1 cellular context compared by ENCODE assay signal in genomic region chr12:24991209-24992049, GRCh38.
TF ChIP-seq lines count a peak whose summit lies in the region.

No MANE protein-coding gene starts in this region.

TF ChIP-seq in WTC11, 78 proteins besides CTCF, POLR2A, EP300 and RAD21 (continued from another document):
- TF ChIP-seq ZNF281 (CRISPR knock-in tag; IDR thresholded peaks at IDR 0.05) (no peak), ZSCAN18 (CRISPR knock-in tag; IDR thresholded peaks at IDR 0.05) (no peak), NFYB (CRISPR knock-in tag; conservative IDR thresholded peaks at IDR 0.05; ENCODE audit: low read depth) (no peak), SMAD3 (CRISPR knock-in tag; IDR thresholded peaks at IDR 0.05; ENCODE audit: borderline replicate concordance) (no peak), USF2 (CRISPR knock-in tag; IDR thresholded peaks at IDR 0.05) (no peak)
